ENCODE assay signal across 1 cellular context in the genomic region with DNA sequence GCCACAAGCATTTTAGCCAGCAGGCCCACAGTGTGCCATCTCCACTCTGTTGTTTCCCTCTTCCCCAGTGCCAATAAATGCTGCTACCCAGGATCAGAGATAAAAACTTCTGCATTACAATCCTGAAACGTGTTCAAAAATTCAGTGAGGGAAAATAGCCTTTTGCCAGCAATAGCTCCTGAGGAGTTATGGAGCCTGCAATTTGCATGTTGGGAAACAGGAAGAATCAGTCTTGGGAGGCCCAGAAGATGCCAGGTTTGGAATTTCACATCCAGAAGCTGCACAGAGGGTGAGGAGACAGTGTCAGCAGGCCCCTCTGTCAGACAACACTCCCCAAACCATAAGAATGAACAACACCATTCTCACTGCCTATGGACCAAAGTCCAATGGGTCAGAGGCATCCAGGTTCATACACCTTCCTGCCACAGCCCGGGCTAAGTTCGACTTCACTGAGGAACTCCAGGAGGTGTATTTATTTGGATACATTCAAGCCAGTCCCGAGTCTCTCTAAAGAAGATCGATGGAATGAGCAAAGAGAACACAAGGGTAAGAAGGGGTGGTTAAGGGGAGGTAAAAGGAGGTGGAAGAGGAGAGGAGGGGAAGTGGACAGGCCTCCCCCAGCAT.
A peak's percentile ranks its signal among the peaks of the same experiment; 100 is the strongest.
TF ChIP-seq lines count a peak whose summit lies in the region.

No MANE protein-coding gene starts in this region.

TF ChIP-seq in HepG2, 621 proteins besides CTCF, POLR2A, EP300 and RAD21 (continued from another document and continues in another):
- TF ChIP-seq, protein P1, sequence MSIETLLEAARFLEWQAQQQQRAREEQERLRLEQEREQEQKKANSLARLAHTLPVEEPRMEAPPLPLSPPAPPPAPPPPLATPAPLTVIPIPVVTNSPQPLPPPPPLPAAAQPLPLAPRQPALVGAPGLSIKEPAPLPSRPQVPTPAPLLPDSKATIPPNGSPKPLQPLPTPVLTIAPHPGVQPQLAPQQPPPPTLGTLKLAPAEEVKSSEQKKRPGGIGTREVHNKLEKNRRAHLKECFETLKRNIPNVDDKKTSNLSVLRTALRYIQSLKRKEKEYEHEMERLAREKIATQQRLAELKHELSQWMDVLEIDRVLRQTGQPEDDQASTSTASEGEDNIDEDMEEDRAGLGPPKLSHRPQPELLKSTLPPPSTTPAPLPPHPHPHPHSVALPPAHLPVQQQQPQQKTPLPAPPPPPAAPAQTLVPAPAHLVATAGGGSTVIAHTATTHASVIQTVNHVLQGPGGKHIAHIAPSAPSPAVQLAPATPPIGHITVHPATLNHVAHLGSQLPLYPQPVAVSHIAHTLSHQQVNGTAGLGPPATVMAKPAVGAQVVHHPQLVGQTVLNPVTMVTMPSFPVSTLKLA (IDR thresholded peaks at IDR 0.05), result no peak
- TF ChIP-seq, protein P2, sequence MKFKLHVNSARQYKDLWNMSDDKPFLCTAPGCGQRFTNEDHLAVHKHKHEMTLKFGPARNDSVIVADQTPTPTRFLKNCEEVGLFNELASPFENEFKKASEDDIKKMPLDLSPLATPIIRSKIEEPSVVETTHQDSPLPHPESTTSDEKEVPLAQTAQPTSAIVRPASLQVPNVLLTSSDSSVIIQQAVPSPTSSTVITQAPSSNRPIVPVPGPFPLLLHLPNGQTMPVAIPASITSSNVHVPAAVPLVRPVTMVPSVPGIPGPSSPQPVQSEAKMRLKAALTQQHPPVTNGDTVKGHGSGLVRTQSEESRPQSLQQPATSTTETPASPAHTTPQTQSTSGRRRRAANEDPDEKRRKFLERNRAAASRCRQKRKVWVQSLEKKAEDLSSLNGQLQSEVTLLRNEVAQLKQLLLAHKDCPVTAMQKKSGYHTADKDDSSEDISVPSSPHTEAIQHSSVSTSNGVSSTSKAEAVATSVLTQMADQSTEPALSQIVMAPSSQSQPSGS (CRISPR knock-in tag; IDR thresholded peaks at IDR 0.05), result peak; percentile 51; the same call in 1 of the 2 replicates
- 0 out of 4 replicates have a peak, but pooled peaks of 1 of the 2 experiments have one; percentile 25 for TF ChIP-seq KLF16 (CRISPR knock-in tag; IDR thresholded peaks at IDR 0.05)
- TF ChIP-seq HNRNPK (IDR thresholded peaks at IDR 0.05; ENCODE audit: low read depth, low read length, poor library complexity, severe bottlenecking), result no peak
- no peak for TF ChIP-seq GLI4 (CRISPR knock-in tag; IDR thresholded peaks at IDR 0.05; ENCODE audit: borderline replicate concordance)
- no peak for TF ChIP-seq NCOA1 (CRISPR knock-in tag; IDR thresholded peaks at IDR 0.05)
- peak; percentile 54 for TF ChIP-seq NR2F6 (IDR thresholded peaks at IDR 0.05)
- TF ChIP-seq NR2F6 (CRISPR knock-in tag; IDR thresholded peaks at IDR 0.05), result peak; percentile 62; the same call in 1 of the 2 replicates
- TF ChIP-seq, protein P3, sequence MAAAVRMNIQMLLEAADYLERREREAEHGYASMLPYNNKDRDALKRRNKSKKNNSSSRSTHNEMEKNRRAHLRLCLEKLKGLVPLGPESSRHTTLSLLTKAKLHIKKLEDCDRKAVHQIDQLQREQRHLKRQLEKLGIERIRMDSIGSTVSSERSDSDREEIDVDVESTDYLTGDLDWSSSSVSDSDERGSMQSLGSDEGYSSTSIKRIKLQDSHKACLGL (CRISPR knock-in tag; IDR thresholded peaks at IDR 0.05), result no peak
- peak; percentile 41; the same call in 1 of the 2 replicates for TF ChIP-seq DPF2 (CRISPR knock-in tag; IDR thresholded peaks at IDR 0.05; ENCODE audit: borderline replicate concordance, low read depth)
- peak; percentile 82; the same call in 1 of the 2 replicates for TF ChIP-seq RXRA (CRISPR knock-in tag; IDR thresholded peaks at IDR 0.05)
- peak; percentile 21; the same call in 1 of the 2 replicates for TF ChIP-seq REPIN1 (CRISPR knock-in tag; IDR thresholded peaks at IDR 0.05; ENCODE audit: borderline replicate concordance, low read depth)
- peak; percentile 42; the same call in 1 of the 2 replicates for TF ChIP-seq TBX2 (CRISPR knock-in tag; IDR thresholded peaks at IDR 0.05; ENCODE audit: borderline replicate concordance)
- TF ChIP-seq, protein P4, sequence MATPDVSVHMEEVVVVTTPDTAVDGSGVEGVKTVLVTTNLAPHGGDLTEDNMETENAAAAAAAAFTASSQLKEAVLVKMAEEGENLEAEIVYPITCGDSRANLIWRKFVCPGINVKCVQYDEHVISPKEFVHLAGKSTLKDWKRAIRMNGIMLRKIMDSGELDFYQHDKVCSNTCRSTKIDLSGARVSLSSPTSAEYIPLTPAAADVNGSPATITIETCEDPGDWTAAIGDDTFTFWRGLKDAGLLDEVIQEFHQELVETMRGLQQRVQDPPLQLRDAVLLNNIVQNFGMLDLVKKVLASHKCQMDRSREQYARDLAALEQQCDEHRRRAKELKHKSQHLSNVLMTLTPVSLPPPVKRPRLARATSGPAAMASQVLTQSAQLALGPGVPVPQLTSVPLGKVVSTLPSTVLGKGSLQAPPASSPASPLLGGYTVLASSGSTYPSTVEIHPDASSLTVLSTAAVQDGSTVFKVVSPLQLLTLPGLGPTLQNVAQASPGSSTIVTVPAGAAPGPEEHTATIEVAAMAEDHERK (CRISPR knock-in tag; IDR thresholded peaks at IDR 0.05; ENCODE audit: low read depth), result no peak
- TF ChIP-seq ZNF556 (CRISPR knock-in tag; IDR thresholded peaks at IDR 0.05; ENCODE audit: borderline replicate concordance), result 0 out of 2 replicates have a peak, but pooled peaks have one; percentile 45
- TF ChIP-seq, protein P5, sequence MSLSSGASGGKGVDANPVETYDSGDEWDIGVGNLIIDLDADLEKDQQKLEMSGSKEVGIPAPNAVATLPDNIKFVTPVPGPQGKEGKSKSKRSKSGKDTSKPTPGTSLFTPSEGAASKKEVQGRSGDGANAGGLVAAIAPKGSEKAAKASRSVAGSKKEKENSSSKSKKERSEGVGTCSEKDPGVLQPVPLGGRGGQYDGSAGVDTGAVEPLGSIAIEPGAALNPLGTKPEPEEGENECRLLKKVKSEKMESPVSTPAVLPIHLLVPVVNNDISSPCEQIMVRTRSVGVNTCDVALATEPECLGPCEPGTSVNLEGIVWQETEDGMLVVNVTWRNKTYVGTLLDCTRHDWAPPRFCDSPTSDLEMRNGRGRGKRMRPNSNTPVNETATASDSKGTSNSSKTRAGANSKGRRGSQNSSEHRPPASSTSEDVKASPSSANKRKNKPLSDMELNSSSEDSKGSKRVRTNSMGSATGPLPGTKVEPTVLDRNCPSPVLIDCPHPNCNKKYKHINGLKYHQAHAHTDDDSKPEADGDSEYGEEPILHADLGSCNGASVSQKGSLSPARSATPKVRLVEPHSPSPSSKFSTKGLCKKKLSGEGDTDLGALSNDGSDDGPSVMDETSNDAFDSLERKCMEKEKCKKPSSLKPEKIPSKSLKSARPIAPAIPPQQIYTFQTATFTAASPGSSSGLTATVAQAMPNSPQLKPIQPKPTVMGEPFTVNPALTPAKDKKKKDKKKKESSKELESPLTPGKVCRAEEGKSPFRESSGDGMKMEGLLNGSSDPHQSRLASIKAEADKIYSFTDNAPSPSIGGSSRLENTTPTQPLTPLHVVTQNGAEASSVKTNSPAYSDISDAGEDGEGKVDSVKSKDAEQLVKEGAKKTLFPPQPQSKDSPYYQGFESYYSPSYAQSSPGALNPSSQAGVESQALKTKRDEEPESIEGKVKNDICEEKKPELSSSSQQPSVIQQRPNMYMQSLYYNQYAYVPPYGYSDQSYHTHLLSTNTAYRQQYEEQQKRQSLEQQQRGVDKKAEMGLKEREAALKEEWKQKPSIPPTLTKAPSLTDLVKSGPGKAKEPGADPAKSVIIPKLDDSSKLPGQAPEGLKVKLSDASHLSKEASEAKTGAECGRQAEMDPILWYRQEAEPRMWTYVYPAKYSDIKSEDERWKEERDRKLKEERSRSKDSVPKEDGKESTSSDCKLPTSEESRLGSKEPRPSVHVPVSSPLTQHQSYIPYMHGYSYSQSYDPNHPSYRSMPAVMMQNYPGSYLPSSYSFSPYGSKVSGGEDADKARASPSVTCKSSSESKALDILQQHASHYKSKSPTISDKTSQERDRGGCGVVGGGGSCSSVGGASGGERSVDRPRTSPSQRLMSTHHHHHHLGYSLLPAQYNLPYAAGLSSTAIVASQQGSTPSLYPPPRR (CRISPR knock-in tag; IDR thresholded peaks at IDR 0.05; ENCODE audit: borderline replicate concordance), result peak; percentile 63; the same call in 1 of the 2 replicates
- TF ChIP-seq, protein P6, sequence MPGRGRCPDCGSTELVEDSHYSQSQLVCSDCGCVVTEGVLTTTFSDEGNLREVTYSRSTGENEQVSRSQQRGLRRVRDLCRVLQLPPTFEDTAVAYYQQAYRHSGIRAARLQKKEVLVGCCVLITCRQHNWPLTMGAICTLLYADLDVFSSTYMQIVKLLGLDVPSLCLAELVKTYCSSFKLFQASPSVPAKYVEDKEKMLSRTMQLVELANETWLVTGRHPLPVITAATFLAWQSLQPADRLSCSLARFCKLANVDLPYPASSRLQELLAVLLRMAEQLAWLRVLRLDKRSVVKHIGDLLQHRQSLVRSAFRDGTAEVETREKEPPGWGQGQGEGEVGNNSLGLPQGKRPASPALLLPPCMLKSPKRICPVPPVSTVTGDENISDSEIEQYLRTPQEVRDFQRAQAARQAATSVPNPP (CRISPR knock-in tag; IDR thresholded peaks at IDR 0.05), result no peak
- TF ChIP-seq SOX5 (CRISPR knock-in tag; IDR thresholded peaks at IDR 0.05; ENCODE audit: borderline replicate concordance), result peak; percentile 71
- TF ChIP-seq FOXO1 (CRISPR knock-in tag; IDR thresholded peaks at IDR 0.05), result peak; percentile 62; the same call in 1 of the 2 replicates
- peak; percentile 56; the same call in 1 of the 2 replicates for TF ChIP-seq POGZ (CRISPR knock-in tag; IDR thresholded peaks at IDR 0.05)
- TF ChIP-seq ERF (CRISPR knock-in tag; IDR thresholded peaks at IDR 0.05), result peak; percentile 32; the same call in 1 of the 2 replicates
- TF ChIP-seq ZNF331 (CRISPR knock-in tag; IDR thresholded peaks at IDR 0.05), result peak; percentile 79
- TF ChIP-seq ZNF235 (CRISPR knock-in tag; IDR thresholded peaks at IDR 0.05; ENCODE audit: borderline replicate concordance), result no peak
- TF ChIP-seq ONECUT2 (CRISPR knock-in tag; IDR thresholded peaks at IDR 0.05), result peak; percentile 56
- TF ChIP-seq RARA (CRISPR knock-in tag; IDR thresholded peaks at IDR 0.05), result peak; percentile 69
- TF ChIP-seq ZNF260 (CRISPR knock-in tag; IDR thresholded peaks at IDR 0.05; ENCODE audit: borderline replicate concordance, low read depth), result no peak
- TF ChIP-seq RFX1 (IDR thresholded peaks at IDR 0.05), result no peak
- TF ChIP-seq, protein P7, sequence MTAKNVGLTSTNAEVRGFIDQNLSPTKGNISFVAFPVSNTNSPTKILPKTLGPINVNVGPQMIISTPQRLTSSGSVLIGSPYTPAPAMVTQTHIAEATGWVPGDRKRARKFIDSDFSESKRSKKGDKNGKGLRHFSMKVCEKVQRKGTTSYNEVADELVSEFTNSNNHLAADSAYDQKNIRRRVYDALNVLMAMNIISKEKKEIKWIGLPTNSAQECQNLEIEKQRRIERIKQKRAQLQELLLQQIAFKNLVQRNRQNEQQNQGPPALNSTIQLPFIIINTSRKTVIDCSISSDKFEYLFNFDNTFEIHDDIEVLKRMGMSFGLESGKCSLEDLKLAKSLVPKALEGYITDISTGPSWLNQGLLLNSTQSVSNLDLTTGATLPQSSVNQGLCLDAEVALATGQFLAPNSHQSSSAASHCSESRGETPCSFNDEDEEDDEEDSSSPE (CRISPR knock-in tag; IDR thresholded peaks at IDR 0.05), result 0 out of 2 replicates have a peak, but pooled peaks have one; percentile 43
- no peak for TF ChIP-seq CBX1 (IDR thresholded peaks at IDR 0.05; ENCODE audit: low read depth)
- TF ChIP-seq, protein P8, sequence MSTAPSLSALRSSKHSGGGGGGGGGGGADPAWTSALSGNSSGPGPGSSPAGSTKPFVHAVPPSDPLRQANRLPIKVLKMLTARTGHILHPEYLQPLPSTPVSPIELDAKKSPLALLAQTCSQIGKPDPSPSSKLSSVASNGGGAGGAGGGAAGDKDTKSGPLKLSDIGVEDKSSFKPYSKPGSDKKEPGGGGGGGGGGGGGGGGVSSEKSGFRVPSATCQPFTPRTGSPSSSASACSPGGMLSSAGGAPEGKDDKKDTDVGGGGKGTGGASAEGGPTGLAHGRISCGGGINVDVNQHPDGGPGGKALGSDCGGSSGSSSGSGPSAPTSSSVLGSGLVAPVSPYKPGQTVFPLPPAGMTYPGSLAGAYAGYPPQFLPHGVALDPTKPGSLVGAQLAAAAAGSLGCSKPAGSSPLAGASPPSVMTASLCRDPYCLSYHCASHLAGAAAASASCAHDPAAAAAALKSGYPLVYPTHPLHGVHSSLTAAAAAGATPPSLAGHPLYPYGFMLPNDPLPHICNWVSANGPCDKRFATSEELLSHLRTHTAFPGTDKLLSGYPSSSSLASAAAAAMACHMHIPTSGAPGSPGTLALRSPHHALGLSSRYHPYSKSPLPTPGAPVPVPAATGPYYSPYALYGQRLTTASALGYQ (CRISPR knock-in tag; IDR thresholded peaks at IDR 0.05), result 0 out of 2 replicates have a peak, but pooled peaks have one; percentile 22
- TF ChIP-seq ZNF24 (IDR thresholded peaks at IDR 0.05), result no peak
- TF ChIP-seq DNMT1 (CRISPR knock-in tag; IDR thresholded peaks at IDR 0.05), result no peak
- TF ChIP-seq KMT2B (CRISPR knock-in tag; IDR thresholded peaks at IDR 0.05), result 0 out of 2 replicates have a peak, but pooled peaks have one; percentile 31
- peak; percentile 25; the same call in 1 of the 2 replicates for TF ChIP-seq KDM2A (CRISPR knock-in tag; IDR thresholded peaks at IDR 0.05; ENCODE audit: borderline replicate concordance, low read depth)
- peak; percentile 37; the same call in 1 of the 2 replicates for TF ChIP-seq MTA1 (CRISPR knock-in tag; IDR thresholded peaks at IDR 0.05; ENCODE audit: borderline replicate concordance)
- TF ChIP-seq, protein P9, sequence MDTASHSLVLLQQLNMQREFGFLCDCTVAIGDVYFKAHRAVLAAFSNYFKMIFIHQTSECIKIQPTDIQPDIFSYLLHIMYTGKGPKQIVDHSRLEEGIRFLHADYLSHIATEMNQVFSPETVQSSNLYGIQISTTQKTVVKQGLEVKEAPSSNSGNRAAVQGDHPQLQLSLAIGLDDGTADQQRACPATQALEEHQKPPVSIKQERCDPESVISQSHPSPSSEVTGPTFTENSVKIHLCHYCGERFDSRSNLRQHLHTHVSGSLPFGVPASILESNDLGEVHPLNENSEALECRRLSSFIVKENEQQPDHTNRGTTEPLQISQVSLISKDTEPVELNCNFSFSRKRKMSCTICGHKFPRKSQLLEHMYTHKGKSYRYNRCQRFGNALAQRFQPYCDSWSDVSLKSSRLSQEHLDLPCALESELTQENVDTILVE (CRISPR knock-in tag; IDR thresholded peaks at IDR 0.05), result 0 out of 2 replicates have a peak, but pooled peaks have one; percentile 25
